Comparison of ENCODE assay signal across 13 cellular contexts in genomic region chr3:86887876-86888275, GRCh38.
DNase-seq lines count a peak whose midpoint lies in the region; ATAC-seq and TF ChIP-seq lines count a peak whose summit lies in the region.
"Had no signal": no experiment of that assay in that cellular context is flagged by ENCODE, and none has a peak within 500 bp of the region (broad histone marks: within the 10 kb centered on the region; RNA-seq: fewer than 3 reads in every experiment).

No MANE protein-coding gene starts in this region.

- CTCF ChIA-PET in WTC11 (lab: Charles Lee): no interaction called here

- TF ChIP-seq CTCF in WTC11 (IDR thresholded peaks at IDR 0.05): no peak
- no peak for TF ChIP-seq CTCF in mesothelial cell of epicardium (IDR thresholded peaks at IDR 0.05; ENCODE audit: unreplicated experiment)

- no peak for DNase-seq in activated naive CD4-positive, alpha-beta T cell (lab: John Stamatoyannopoulos, UW)
- DNase-seq in HS-27A (ENCODE audit: low read depth) (peak; percentile 17), WTC11 (ENCODE audit: low spot score) (no peak), NCI-H226 (no peak), mesothelial cell of epicardium (ENCODE audit: low spot score in 2 of 2, unreplicated experiment in 2 of 2) (no peak), left lobe of liver (ENCODE audit: low spot score) (no peak)
- DNase-seq: AML-193; CD8-positive, alpha-beta memory T cell; DMS53 had no signal

- no peaks in the 10 kb centered on the region for H3K36me3 Mint-ChIP-seq in activated naive CD4-positive, alpha-beta T cell treated with anti-CD3 and anti-CD28 coated beads, Interleukin-2, amount 50 U/mL, for 24 hours
- H3K36me3 Mint-ChIP-seq in WTC11 (peaks cover 8% of the 10 kb centered on the region), mesothelial cell of epicardium (no peaks in the 10 kb centered on the region)
- H3K36me3 Mint-ChIP-seq: CD8-positive, alpha-beta memory T cell had no signal

- no peak overlapping the region for H3K4me3 Mint-ChIP-seq in activated naive CD4-positive, alpha-beta T cell treated with anti-CD3 and anti-CD28 coated beads, Interleukin-2, amount 50 U/mL, for 24 hours
- no peak overlapping the region for H3K4me3 Mint-ChIP-seq in WTC11
- H3K4me3 Mint-ChIP-seq in mesothelial cell of epicardium: no peak overlapping the region
- H3K4me3 Mint-ChIP-seq: CD8-positive, alpha-beta memory T cell had no signal

- TF ChIP-seq POLR2A in GM18505 (IDR thresholded peaks at IDR 0.05; ENCODE audit: borderline replicate concordance, extremely low read depth, insufficient read depth, insufficient read length): no peak

- ATAC-seq in WTC11 (no peak), left lobe of liver (no peak), GM18505 (IDR thresholded peaks at IDR 0.05; ENCODE audit: unreplicated experiment) (no peak)
- ATAC-seq: HCT116, K562 had no signal

- H3K9me3 Mint-ChIP-seq in activated naive CD4-positive, alpha-beta T cell treated with anti-CD3 and anti-CD28 coated beads, Interleukin-2, amount 50 U/mL, for 24 hours: no peaks in the 10 kb centered on the region
- H3K9me3 Mint-ChIP-seq in WTC11 (peaks cover 13% of the 10 kb centered on the region), mesothelial cell of epicardium (no peaks in the 10 kb centered on the region)

- H3K27ac Mint-ChIP-seq in activated naive CD4-positive, alpha-beta T cell treated with anti-CD3 and anti-CD28 coated beads, Interleukin-2, amount 50 U/mL, for 24 hours: peak overlapping the region; percentile 48
- H3K27ac Mint-ChIP-seq in WTC11 (peak overlapping the region; percentile 16), mesothelial cell of epicardium (no peak overlapping the region)
- H3K27ac Mint-ChIP-seq: CD8-positive, alpha-beta memory T cell had no signal

- no peaks in the 10 kb centered on the region for H3K27me3 Mint-ChIP-seq in activated naive CD4-positive, alpha-beta T cell treated with anti-CD3 and anti-CD28 coated beads, Interleukin-2, amount 50 U/mL, for 24 hours
- H3K27me3 Mint-ChIP-seq in WTC11 (ENCODE audit: low read depth) (no peaks in the 10 kb centered on the region), mesothelial cell of epicardium (ENCODE audit: low read depth) (no peaks in the 10 kb centered on the region)
- H3K27me3 Mint-ChIP-seq: CD8-positive, alpha-beta memory T cell had no signal

- POLR2A ChIA-PET in WTC11 (lab: Charles Lee): no interaction called here

- no peaks in the 10 kb centered on the region for H3K4me1 Mint-ChIP-seq in activated naive CD4-positive, alpha-beta T cell treated with anti-CD3 and anti-CD28 coated beads, Interleukin-2, amount 50 U/mL, for 24 hours
- H3K4me1 Mint-ChIP-seq in WTC11 (peaks cover 51% of the 10 kb centered on the region), mesothelial cell of epicardium (no peaks in the 10 kb centered on the region)
- H3K4me1 Mint-ChIP-seq: CD8-positive, alpha-beta memory T cell had no signal

TF ChIP-seq in WTC11, 78 proteins besides CTCF, POLR2A, EP300 and RAD21:
- TF ChIP-seq NR2C2 (CRISPR knock-in tag; IDR thresholded peaks at IDR 0.05) (no peak), TCF7 (CRISPR knock-in tag; IDR thresholded peaks at IDR 0.05; ENCODE audit: low read depth) (no peak), SMAD3 (CRISPR knock-in tag; IDR thresholded peaks at IDR 0.05; ENCODE audit: borderline replicate concordance) (no peak), ELF4 (CRISPR knock-in tag; IDR thresholded peaks at IDR 0.05; ENCODE audit: low read depth) (no peak)
TF ChIP-seq in WTC11: peak in this region for 0.
